ENCODE assay signal across 1 cellular context in genomic region chr1:16673976-16674375, GRCh38. TPM values are rescaled to one million over a fixed set of nuclear protein-coding genes. Genes with fewer than 3 reads are reported as not detected.
"Had no signal": no experiment of that assay in that cellular context is flagged by ENCODE, and none has a peak within 500 bp of the region (broad histone marks: within the 10 kb centered on the region; RNA-seq: fewer than 3 reads in every experiment).

No MANE protein-coding gene starts in this region.

RNA-seq across cellular contexts. Expression of gene RNU1-3, which starts 7.2 kb away (rescaled TPM):
- polyA plus RNA-seq: adipose tissue had no signal
